Comparison of ENCODE assay signal across 22 cellular contexts in genomic region chr15:31108836-31109235, GRCh38. TPM values are rescaled to one million over a fixed set of nuclear protein-coding genes. Genes with fewer than 3 reads are reported as not detected.
"Had no signal": no experiment of that assay in that cellular context is flagged by ENCODE, and none has a peak within 500 bp of the region (broad histone marks: within the 10 kb centered on the region; RNA-seq: fewer than 3 reads in every experiment).

No MANE protein-coding gene starts in this region.

- H3K27ac ChIP-seq: epithelial cell of prostate, foreskin keratinocyte, left ventricle myocardium inferior, ovary, prostate gland, spleen, tibial artery had no signal

- H3K27me3 ChIP-seq: foreskin keratinocyte, ovary, spleen, tibial artery had no signal

- H3K4me1 ChIP-seq: left ventricle myocardium inferior, prostate gland, spleen, tibial artery had no signal

- H3K4me3 ChIP-seq: left ventricle myocardium inferior, ovary, prostate gland, spleen, tibial artery had no signal

- DNase-seq: activated CD4-positive, alpha-beta memory T cell treated with anti-CD3 and anti-CD28 coated beads for 36 hours; activated CD4-positive, alpha-beta T cell treated with anti-CD3 and anti-CD28 coated beads for 48 hours; activated naive CD4-positive, alpha-beta T cell treated with Interleukin-2 at 50 U/mL for 16 hours; activated naive CD8-positive, alpha-beta T cell treated with anti-CD3 and anti-CD28 coated beads for 36 hours; activated T-cell treated with anti-CD3 and anti-CD28 coated beads, Interleukin-2, amount 50 U/mL, for 48 hours; amniotic stem cell; cerebellar nuclear complex; cortex of kidney; foreskin keratinocyte; kidney glomerular epithelial cell; left ventricle myocardium inferior; naive thymus-derived CD8-positive, alpha-beta T cell; ovary; spleen; stimulated activated naive CD8-positive, alpha-beta T cell treated with anti-CD3 and anti-CD28 coated beads, Interleukin-15, amount 100 ng/mL, for 72 hours; T-helper 17 cell; tibial artery had no signal

- H3K9me3 ChIP-seq: ovary, prostate gland, tibial artery had no signal

- H3K36me3 ChIP-seq: left ventricle myocardium inferior, ovary, prostate gland, spleen, tibial artery had no signal

RNA-seq across cellular contexts. Expression of gene TRPM1, which starts 7.3 kb away (rescaled TPM):
- total RNA-seq: activated CD4-positive, alpha-beta memory T cell treated with anti-CD3 and anti-CD28 coated beads for 36 hours; activated naive CD8-positive, alpha-beta T cell treated with anti-CD3 and anti-CD28 coated beads for 36 hours; foreskin keratinocyte; glomerular endothelial cell; left ventricle myocardium inferior; mesothelial cell of epicardium; naive thymus-derived CD8-positive, alpha-beta T cell; ovary; spleen; T-helper 17 cell; ureter had no signal
